In the genomic region with DNA sequence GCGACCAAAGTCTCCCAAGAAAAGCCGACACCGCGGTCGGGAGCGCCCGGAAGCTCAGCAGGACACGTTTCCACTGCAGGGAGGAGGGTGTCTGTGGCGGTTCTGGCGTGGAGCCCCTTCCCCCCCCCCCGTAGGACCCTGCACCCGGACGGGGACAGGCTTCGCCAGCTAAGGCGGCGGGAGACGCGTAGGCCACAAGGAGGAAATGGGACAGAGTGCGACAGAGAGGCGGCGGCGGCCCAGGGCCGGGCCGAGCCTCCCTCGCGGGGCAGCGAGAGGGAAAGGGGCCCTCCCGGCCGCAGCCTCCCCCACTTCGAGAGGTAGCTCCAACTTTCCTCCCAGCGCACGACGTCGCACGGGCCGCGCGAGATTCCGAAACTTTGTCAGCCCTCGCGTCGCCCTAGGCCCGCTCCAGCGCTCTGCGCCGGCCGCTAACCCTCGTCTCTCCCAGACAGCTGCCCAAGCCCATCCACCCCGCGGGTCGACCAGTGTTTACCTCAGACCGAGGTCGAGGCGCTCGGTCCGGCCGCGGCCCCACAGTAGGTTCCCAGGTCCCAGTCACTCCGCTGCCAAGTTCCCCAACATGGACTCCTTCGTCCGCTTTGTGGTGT, we compare ENCODE assay signal across 8 cellular contexts. TPM values are rescaled to one million over a fixed set of nuclear protein-coding genes. Genes with fewer than 3 reads are reported as not detected.
DNase-seq lines count a peak whose midpoint lies in the region; ATAC-seq lines count a peak whose summit lies in the region.

No MANE protein-coding gene starts in this region.

- H3K27ac Mint-ChIP-seq in activated CD4-positive, alpha-beta memory T cell treated with anti-CD3 and anti-CD28 coated beads for 36 hours, result peak overlapping the region; percentile 99
- peak overlapping the region; percentile 98 to 99 for H3K27ac Mint-ChIP-seq in effector memory CD8-positive, alpha-beta T cell

- H3K27me3 ChIP-seq in mononuclear cell (ENCODE audit: insufficient read depth, low read length), result no peaks in the 10 kb centered on the region

- no peaks in the 10 kb centered on the region for H3K9me3 Mint-ChIP-seq in activated CD4-positive, alpha-beta memory T cell treated with anti-CD3 and anti-CD28 coated beads for 36 hours
- H3K9me3 Mint-ChIP-seq in effector memory CD8-positive, alpha-beta T cell, result no peaks in the 10 kb centered on the region

- peaks cover 3% of the 10 kb centered on the region for H3K27me3 Mint-ChIP-seq in activated CD4-positive, alpha-beta memory T cell treated with anti-CD3 and anti-CD28 coated beads for 36 hours
- no peaks in the 10 kb centered on the region for H3K27me3 Mint-ChIP-seq in effector memory CD8-positive, alpha-beta T cell

- H3K4me3 Mint-ChIP-seq in activated CD4-positive, alpha-beta memory T cell treated with anti-CD3 and anti-CD28 coated beads for 36 hours, result peak overlapping the region; percentile 97
- H3K4me3 Mint-ChIP-seq in effector memory CD8-positive, alpha-beta T cell, result peak overlapping the region; percentile 86 to 96

- CTCF ChIA-PET in activated CD4-positive, alpha-beta memory T cell treated with anti-CD3 and anti-CD28 coated beads for 36 hours (lab: Charles Lee), result interaction anchor here (0.8 to 1.9 kb wide), 4 partner anchors 15 to 260 kb away, joined by 3 to 13 read pairs (median 4); partner anchors contain the start of gene ARID2

- H3K36me3 Mint-ChIP-seq in activated CD4-positive, alpha-beta memory T cell treated with anti-CD3 and anti-CD28 coated beads for 36 hours, result peaks cover 30% of the 10 kb centered on the region
- H3K36me3 Mint-ChIP-seq in effector memory CD8-positive, alpha-beta T cell (ENCODE audit: insufficient read depth), result peaks cover 44% of the 10 kb centered on the region

- ATAC-seq in HG02798 (IDR thresholded peaks at IDR 0.05; ENCODE audit: poor library complexity, unreplicated experiment), result peak; percentile 25
- peak; percentile 15 for ATAC-seq in effector memory CD8-positive, alpha-beta T cell (replicated peaks)

- H3K4me1 Mint-ChIP-seq in activated CD4-positive, alpha-beta memory T cell treated with anti-CD3 and anti-CD28 coated beads for 36 hours (ENCODE audit: low read depth), result peaks cover 47% of the 10 kb centered on the region
- peaks cover 41 to 50% of the 10 kb centered on the region in 2 donors for H3K4me1 Mint-ChIP-seq in effector memory CD8-positive, alpha-beta T cell (ENCODE audit: low read depth in 2 of 2)

- DNase-seq in NCI-H2227 (lab: John Stamatoyannopoulos, UW; ENCODE audit: unreplicated experiment) (peak; percentile 51), NCI-H2227 treated with DMSO at 0.1 percent for 48 hours (lab: John Stamatoyannopoulos, UW) (no peak), NCI-H146 (lab: John Stamatoyannopoulos, UW) (peak; percentile 83)
- DNase-seq in activated CD4-positive, alpha-beta memory T cell treated with anti-CD3 and anti-CD28 coated beads for 36 hours, result peak; percentile 72
- DNase-seq in effector memory CD8-positive, alpha-beta T cell, result peak; percentile 41 to 46 (median 46)
- DNase-seq in stimulated activated CD8-positive, alpha-beta memory T cell treated with anti-CD3 and anti-CD28 coated beads, Interleukin-7, amount 100 ng/mL, for 24 hours (ENCODE audit: low read depth), result peak; percentile 21

- H3K4me1 ChIP-seq in mononuclear cell (ENCODE audit: insufficient read depth, low read length), result peaks cover 55% of the 10 kb centered on the region

- H3K4me3 ChIP-seq in mononuclear cell (ENCODE audit: low read length), result peak overlapping the region; percentile 99

- intact Hi-C loops in activated CD4-positive, alpha-beta memory T cell treated with anti-CD3 and anti-CD28 coated beads for 36 hours (cut with micrococcal nuclease), result loop anchor here (1.0 to 10.0 kb wide), 12 partner anchors 82 to 1227 kb away; partner anchors contain the start of gene SLC38A2

- no peaks in the 10 kb centered on the region for H3K9me3 ChIP-seq in mononuclear cell (ENCODE audit: low read depth, low read length)

- POLR2A ChIA-PET in activated CD4-positive, alpha-beta memory T cell treated with anti-CD3 and anti-CD28 coated beads for 36 hours (lab: Charles Lee), result interaction anchor here (0.9 to 4.6 kb wide), 8 partner anchors 10 to 774 kb away, joined by 3 to 32 read pairs (median 4); partner anchors contain the start of genes ANO6 and SLC38A1

RNA-seq across cellular contexts. Expression of gene SCAF11, which starts 0.4 kb away (rescaled TPM):
- 100 to 1,000 TPM; 114 to 116 TPM for total RNA-seq in activated CD4-positive, alpha-beta memory T cell treated with anti-CD3 and anti-CD28 coated beads for 36 hours
- 298 TPM for total RNA-seq in mononuclear cell
